Comparison of ENCODE assay signal across 8 cellular contexts in the genomic region with DNA sequence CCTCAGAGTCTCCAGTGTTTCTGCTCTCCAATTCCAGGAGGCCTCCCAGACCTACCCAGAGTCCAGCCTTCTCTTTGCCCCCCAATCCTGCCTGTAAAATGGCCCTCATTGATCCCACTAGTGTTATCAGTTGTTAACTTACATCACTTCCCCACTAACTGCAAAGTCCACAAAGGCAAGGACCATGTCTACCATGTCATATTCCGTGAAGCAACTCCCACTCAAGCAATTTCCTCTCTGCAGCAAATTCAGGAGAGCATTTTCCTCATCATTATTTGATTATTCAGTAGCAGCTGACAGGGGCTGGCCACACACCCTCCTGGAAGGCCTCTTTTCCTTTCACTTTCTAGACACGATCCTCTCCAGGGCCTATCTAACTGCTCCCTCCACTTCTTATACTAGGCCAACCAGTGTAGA.
DNase-seq lines count a peak whose midpoint lies in the region; ATAC-seq and TF ChIP-seq lines count a peak whose summit lies in the region.

No MANE protein-coding gene starts in this region.

- TF ChIP-seq POLR2A in heart left ventricle (IDR thresholded peaks at IDR 0.05), result no peak
- no peak for TF ChIP-seq POLR2A in stomach (IDR thresholded peaks at IDR 0.05)

- H3K4me3 ChIP-seq in OCI-LY3 (ENCODE audit: low read length) (peak overlapping the region; percentile 59), heart left ventricle (peak overlapping the region in 2 of 12 donors; percentile 3 to 5), stomach (peak overlapping the region in 2 of 4 donors; percentile 5 to 6)

- 26 to 49% (median 36%) methylated on average over 2 of the region's 2 CpGs for WGBS in heart left ventricle, 4 donors
- 16 to 24% (median 18%) methylated on average over 2 of the region's 2 CpGs for WGBS in stomach, 5 donors

- H3K36me3 Mint-ChIP-seq in activated T-cell treated with anti-CD3 and anti-CD28 coated beads, Interleukin-2, amount 50 U/mL, for 4 hours (ENCODE audit: insufficient read depth), result no peaks in the 10 kb centered on the region

- TF ChIP-seq CTCF in OCI-LY3 (IDR thresholded peaks at IDR 0.05; ENCODE audit: low read depth, low read length) (no peak), heart left ventricle (IDR thresholded peaks at IDR 0.05) (no peak), stomach (IDR thresholded peaks at IDR 0.05) (no peak)

- peaks cover 77% of the 10 kb centered on the region for H3K79me2 ChIP-seq in OCI-LY3 (ENCODE audit: low read length)

- H3K4me1 Mint-ChIP-seq in activated T-cell treated with anti-CD3 and anti-CD28 coated beads, Interleukin-2, amount 50 U/mL, for 4 hours (ENCODE audit: low read depth), result peaks cover 7% of the 10 kb centered on the region

- peak; percentile 35 to 55 for ATAC-seq in activated T-cell treated with anti-CD3 and anti-CD28 coated beads, Interleukin-2, amount 50 U/mL, for 4 hours
- ATAC-seq in heart left ventricle, result peak; percentile 28 to 74 (median 38)
- ATAC-seq in HG02623 (IDR thresholded peaks at IDR 0.05; ENCODE audit: unreplicated experiment), result no peak

- no peak for DNase-seq in activated T-cell treated with anti-CD3 and anti-CD28 coated beads, Interleukin-2, amount 50 U/mL, for 4 hours
- no peak for DNase-seq in activated T-cell treated with anti-CD3 and anti-CD28 coated beads, Interleukin-2, amount 50 U/mL, for 1 hour
- peak in 1 of 5 donors; percentile 39 for DNase-seq in heart left ventricle
- peak; percentile 35 for DNase-seq in stomach
- no peak for DNase-seq in NCI-H82 (lab: John Stamatoyannopoulos, UW)
- DNase-seq in cortex of kidney (lab: John Stamatoyannopoulos, UW), result no peak

- H2AFZ ChIP-seq in OCI-LY3 (ENCODE audit: low read depth, low read length), result no peak overlapping the region

- no peak overlapping the region for H3K9ac ChIP-seq in OCI-LY3 (ENCODE audit: low read length)

- no peak overlapping the region for H3K27ac ChIP-seq in OCI-LY3 (ENCODE audit: low read length)
- peak overlapping the region in 10 of 12 donors; percentile 3 to 75 (median 41) for H3K27ac ChIP-seq in heart left ventricle
- H3K27ac ChIP-seq in stomach, result peak overlapping the region in 4 of 5 donors; percentile 9 to 75 (median 29)

- no peaks in the 10 kb centered on the region for H3K27me3 Mint-ChIP-seq in activated T-cell treated with anti-CD3 and anti-CD28 coated beads, Interleukin-2, amount 50 U/mL, for 4 hours (ENCODE audit: low read depth)

- peaks cover 23% of the 10 kb centered on the region for H4K20me1 ChIP-seq in OCI-LY3 (ENCODE audit: insufficient read depth, low read length)

- no peaks in the 10 kb centered on the region for H3K27me3 ChIP-seq in OCI-LY3 (ENCODE audit: low read depth, low read length)
- H3K27me3 ChIP-seq in heart left ventricle, result no peaks in the 10 kb centered on the region
- no peaks in the 10 kb centered on the region for H3K27me3 ChIP-seq in stomach

- no peak overlapping the region for H3K4me3 Mint-ChIP-seq in activated T-cell treated with anti-CD3 and anti-CD28 coated beads, Interleukin-2, amount 50 U/mL, for 4 hours

- H3K4me1 ChIP-seq in OCI-LY3 (ENCODE audit: low read length), result peaks cover 65% of the 10 kb centered on the region
- peaks cover 21 to 96% (median 90%) of the 10 kb centered on the region in 12 donors for H3K4me1 ChIP-seq in heart left ventricle
- peaks cover 64 to 93% (median 85%) of the 10 kb centered on the region in 4 donors for H3K4me1 ChIP-seq in stomach

- peak overlapping the region; percentile 80 for H3K4me2 ChIP-seq in OCI-LY3 (ENCODE audit: low read length)

- H3K9me3 Mint-ChIP-seq in activated T-cell treated with anti-CD3 and anti-CD28 coated beads, Interleukin-2, amount 50 U/mL, for 4 hours, result no peaks in the 10 kb centered on the region

- no peak for TF ChIP-seq EP300 in stomach (IDR thresholded peaks at IDR 0.05)

- no peaks in the 10 kb centered on the region for H3K36me3 ChIP-seq in OCI-LY3 (replicated peaks; ENCODE audit: low read depth, low read length)
- no peaks in the 10 kb centered on the region for H3K36me3 ChIP-seq in heart left ventricle
- no peaks in the 10 kb centered on the region for H3K36me3 ChIP-seq in stomach

- H3K9me3 ChIP-seq in OCI-LY3 (ENCODE audit: insufficient read depth, low read length) (no peaks in the 10 kb centered on the region), heart left ventricle (no peaks in the 10 kb centered on the region), stomach (no peaks in the 10 kb centered on the region)

- intact Hi-C loops in heart left ventricle (cut with DNase I), result no loop called here
- intact Hi-C loops in stomach (cut with DNase I; ENCODE audit: low total_unique reads), result loop anchor here (10.0 kb wide), 1 partner anchor 99 kb away; no protein-coding TSS in a partner anchor
